1 cellular context compared by ENCODE assay signal in genomic region chr5:159682623-159683022, GRCh38.
TF ChIP-seq lines count a peak whose summit lies in the region.

No MANE protein-coding gene starts in this region.

TF ChIP-seq in GM23338, 12 proteins besides CTCF, POLR2A, EP300 and RAD21 (continued from another document):
- TF ChIP-seq ZNF462 (CRISPR knock-in tag; IDR thresholded peaks at IDR 0.05) (no peak), JUNB (IDR thresholded peaks at IDR 0.05; ENCODE audit: unreplicated experiment) (no peak), EZH2phosphoT487 (IDR thresholded peaks at IDR 0.05; ENCODE audit: unreplicated experiment) (no peak), POLR2AphosphoS5 (IDR thresholded peaks at IDR 0.05; ENCODE audit: low read depth) (no peak), NANOG (IDR thresholded peaks at IDR 0.05; ENCODE audit: borderline replicate concordance) (no peak), CREB1 (CRISPR knock-in tag; IDR thresholded peaks at IDR 0.05; ENCODE audit: low read depth) (no peak), EZH2 (IDR thresholded peaks at IDR 0.05; ENCODE audit: low read depth, unreplicated experiment) (no peak)
TF ChIP-seq in GM23338: peak in this region for 0.
